In genomic region chr10:73768881-73769280, GRCh38 we compare ENCODE assay signal across 8 cellular contexts. TPM values are rescaled to one million over a fixed set of nuclear protein-coding genes. Genes with fewer than 3 reads are reported as not detected.
A peak's percentile ranks its signal among the peaks of the same experiment; 100 is the strongest.
DNase-seq lines count a peak whose midpoint lies in the region; ATAC-seq and TF ChIP-seq lines count a peak whose summit lies in the region.

No MANE protein-coding gene starts in this region.

- no peaks in the 10 kb centered on the region for H3K27me3 Mint-ChIP-seq in T-helper 17 cell

- peak overlapping the region; percentile 74 for H3K27ac Mint-ChIP-seq in T-helper 17 cell

- ATAC-seq in T-helper 17 cell (peak; percentile 50), lower lobe of right lung (no peak), upper lobe of left lung (ENCODE audit: low FRiP score in 2 of 2) (no peak)

- peaks cover 37% of the 10 kb centered on the region for H3K4me1 Mint-ChIP-seq in T-helper 17 cell

- peaks cover 25% of the 10 kb centered on the region for H3K36me3 Mint-ChIP-seq in T-helper 17 cell (ENCODE audit: low read depth)

- WGBS in upper lobe of left lung, 2 donors, result 86 to 87% methylated on average over 11 of the region's 11 CpGs

- H3K9me3 ChIP-seq in T-helper 17 cell (ENCODE audit: control insufficient read depth, low read length, poor library complexity, severe bottlenecking) (no peaks in the 10 kb centered on the region), lower lobe of right lung (no peaks in the 10 kb centered on the region), upper lobe of left lung (no peaks in the 10 kb centered on the region)

- TF ChIP-seq CTCF in GM10266 (IDR thresholded peaks at IDR 0.05; ENCODE audit: control insufficient read depth, insufficient read depth, low read depth, missing control alignments), result peak; percentile 44
- no peak for TF ChIP-seq CTCF in lower lobe of right lung (IDR thresholded peaks at IDR 0.05)
- no peak for TF ChIP-seq CTCF in upper lobe of left lung (IDR thresholded peaks at IDR 0.05)

- TF ChIP-seq POLR2A in upper lobe of left lung (IDR thresholded peaks at IDR 0.05), result no peak

- H3K27ac ChIP-seq in lower lobe of right lung (no peak overlapping the region), upper lobe of left lung (no peak overlapping the region)

- H3K4me1 ChIP-seq in lower lobe of right lung, result peaks cover 16% of the 10 kb centered on the region
- peaks cover 10 to 17% (median 12%) of the 10 kb centered on the region in 4 donors for H3K4me1 ChIP-seq in upper lobe of left lung

- H3K36me3 ChIP-seq in lower lobe of right lung (peaks cover 78% of the 10 kb centered on the region), upper lobe of left lung (peaks cover 56 to 76% (median 71%) of the 10 kb centered on the region in 4 donors)

- H3K27me3 ChIP-seq in lower lobe of right lung (ENCODE audit: low read depth) (no peaks in the 10 kb centered on the region), upper lobe of left lung (no peaks in the 10 kb centered on the region)

- intact Hi-C loops in lower lobe of right lung (cut with DNase I), result no loop called here

- DNase-seq in GM10266 (ENCODE audit: extremely low spot score) (no peak), T-helper 17 cell (peak; percentile 49 to 62 (median 51)), NCI-H748 (lab: John Stamatoyannopoulos, UW; ENCODE audit: unreplicated experiment) (no peak), NCI-H2081 (lab: John Stamatoyannopoulos, UW) (no peak), lower lobe of right lung (no peak), upper lobe of left lung (no peak)
- DNase-seq in activated naive CD4-positive, alpha-beta T cell treated with Interleukin-2 at 50 U/mL for 16 hours, result peak; percentile 68
- DNase-seq in stimulated activated CD4-positive, alpha-beta T cell treated with anti-CD3 and anti-CD28 coated beads, Interleukin-12 subunit alpha, Interleukin-12 subunit beta, amount 100 ng/mL, for 4 hours, result peak; percentile 60

- no peak overlapping the region for H3K4me3 ChIP-seq in lower lobe of right lung
- no peak overlapping the region for H3K4me3 ChIP-seq in upper lobe of left lung

- no peak for TF ChIP-seq EP300 in upper lobe of left lung (IDR thresholded peaks at IDR 0.05)

- H3K4me3 Mint-ChIP-seq in T-helper 17 cell, result peak overlapping the region; percentile 56

RNA-seq across cellular contexts. Expression of gene CHCHD1, which starts 13.0 kb away (rescaled TPM):
- 1 to 10 TPM; 6.6 to 7.6 TPM for total RNA-seq in T-helper 17 cell
- 21.1 TPM for total RNA-seq in lower lobe of right lung
- 10 to 100 TPM; 16.8 to 34.9 (median 19.4) TPM for total RNA-seq in upper lobe of left lung

RNA-seq across cellular contexts. Expression of gene ZSWIM8, which starts 16.5 kb away (rescaled TPM):
- total RNA-seq in T-helper 17 cell, result 10 to 100 TPM; 71.7 to 74.7 TPM
- 125 TPM for total RNA-seq in lower lobe of right lung
- 100 to 1,000 TPM in 4 of 6 donors, 10 to 100 TPM in 2; 54.9 to 202 (median 109) TPM for total RNA-seq in upper lobe of left lung

RNA-seq across cellular contexts. Expression of gene SEC24C, which starts 24.7 kb away (rescaled TPM):
- 10 to 100 TPM; 85.0 to 85.5 TPM for total RNA-seq in T-helper 17 cell
- 71.4 TPM for total RNA-seq in lower lobe of right lung
- total RNA-seq in upper lobe of left lung, result 10 to 100 TPM; 55.1 to 84.0 (median 65.0) TPM

RNA-seq across cellular contexts. Expression of gene NDST2, which starts 42.5 kb away (rescaled TPM):
- 10 to 100 TPM; 80.6 to 80.9 TPM for total RNA-seq in T-helper 17 cell
- 32.3 TPM for total RNA-seq in lower lobe of right lung
- 10 to 100 TPM; 26.4 to 92.2 (median 38.3) TPM for total RNA-seq in upper lobe of left lung

Comparison
In these comparisons a context has a peak if more than half of its experiments do, and no peak if none do; other contexts are left out.
1. DNase-seq: peak in T-helper 17 cell (3 of 3), activated naive CD4-positive, alpha-beta T cell treated with Interleukin-2 at 50 U/mL for 16 hours (single experiment) and stimulated activated CD4-positive, alpha-beta T cell treated with anti-CD3 and anti-CD28 coated beads, Interleukin-12 subunit alpha, Interleukin-12 subunit beta, amount 100 ng/mL, for 4 hours (single experiment); none in GM10266 (single experiment), NCI-H748 (single experiment), NCI-H2081 (0 of 2), lower lobe of right lung (single experiment) and upper lobe of left lung (0 of 2).